Comparison of ENCODE assay signal across 15 cellular contexts in the genomic region with DNA sequence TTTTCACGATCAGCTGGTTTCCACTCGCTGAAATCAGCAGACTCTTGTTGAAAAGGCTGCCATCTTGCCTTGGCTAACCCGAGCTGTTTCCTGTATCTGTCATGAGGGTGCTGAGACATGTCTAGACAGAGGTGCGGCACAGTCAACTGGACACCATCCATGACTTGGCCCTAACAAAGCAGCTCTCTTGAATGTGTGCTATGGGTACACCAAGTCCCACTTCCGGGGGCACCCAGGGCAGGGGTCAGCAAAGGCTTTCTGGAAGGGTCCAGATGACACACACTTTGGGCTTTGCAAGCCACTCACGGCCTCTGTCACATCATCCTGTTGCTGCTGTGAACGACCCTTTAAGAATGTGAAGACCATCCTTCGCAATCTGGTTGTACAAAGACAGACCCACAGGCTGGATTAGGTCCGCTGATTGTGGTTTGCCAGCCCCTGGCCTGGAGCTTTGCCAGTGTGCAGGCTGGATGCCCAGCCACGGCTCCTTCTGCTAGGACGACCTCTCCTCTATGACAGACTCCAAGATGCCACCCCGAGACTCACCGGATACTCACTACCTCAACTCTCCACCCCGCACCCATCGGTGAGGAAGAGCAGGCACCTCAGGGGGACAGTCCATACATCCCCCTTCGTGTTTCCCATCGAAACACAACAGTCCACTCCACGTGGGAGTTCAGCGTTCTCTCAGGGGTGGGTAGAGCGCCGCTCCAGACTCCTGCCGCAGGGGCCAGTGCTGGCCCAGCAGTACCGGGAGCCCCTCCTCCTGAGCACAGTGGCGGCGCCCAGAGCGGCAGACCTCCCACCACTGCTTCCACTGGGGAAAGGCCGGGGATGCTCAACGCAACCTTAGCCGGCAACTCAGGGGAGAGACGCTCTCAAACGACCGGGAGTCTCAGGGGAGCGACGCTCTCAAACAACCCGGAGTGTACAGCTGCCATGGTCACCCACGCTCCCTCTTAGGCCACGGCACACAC.
DNase-seq lines count a peak whose midpoint lies in the region; ATAC-seq and TF ChIP-seq lines count a peak whose summit lies in the region.
"Had no signal": no experiment of that assay in that cellular context is flagged by ENCODE, and none has a peak within 500 bp of the region (broad histone marks: within the 10 kb centered on the region; RNA-seq: fewer than 3 reads in every experiment).

No MANE protein-coding gene starts in this region.

- H3K79me2 ChIP-seq in GM23338 (replicated peaks; ENCODE audit: insufficient read depth) (peaks cover 98% of the 10 kb centered on the region), mammary epithelial cell (ENCODE audit: insufficient read depth, low read length) (peaks cover 94% of the 10 kb centered on the region)

- H3K4me3 ChIP-seq in GM23338 (no peak overlapping the region), mammary epithelial cell (replicated peaks in 1 of 3; ENCODE audit: insufficient read depth in 1 of 3, low read depth in 2 of 3, low read length in 3 of 3) (no peak overlapping the region), WERI-Rb-1 (ENCODE audit: low read depth, low read length) (no peak overlapping the region)
- H3K4me3 ChIP-seq: lung had no signal

- H4K20me1 ChIP-seq in GM23338 (replicated peaks; ENCODE audit: insufficient read depth): peaks cover 51% of the 10 kb centered on the region
- no peaks in the 10 kb centered on the region for H4K20me1 ChIP-seq in mammary epithelial cell (ENCODE audit: insufficient read depth, low read length)

- no peaks in the 10 kb centered on the region for H3K9me3 Mint-ChIP-seq in T-helper 1 cell treated with Interleukin-12 subunit alpha and Interleukin-12 subunit beta and Interleukin-4 antibody, amounts not matched to agents 30 μg/mL and 1 μg/mL, for 36 hours
- no peaks in the 10 kb centered on the region; the same call in 2 of the 3 replicates for H3K9me3 Mint-ChIP-seq in GM23338
- H3K9me3 Mint-ChIP-seq in neural crest cell: no peaks in the 10 kb centered on the region

- WGBS in mammary epithelial cell (ENCODE audit: low coverage, missing lambda C conversion rate): 79% methylated on average over 31 of the region's 37 CpGs

- dilution Hi-C loops in mammary epithelial cell (cut with HindIII; ENCODE audit: low sequenced_read_pairs): no loop called here

- H3K36me3 ChIP-seq in GM23338 (ENCODE audit: insufficient read depth) (no peaks in the 10 kb centered on the region), mammary epithelial cell (ENCODE audit: insufficient read depth, low read length) (no peaks in the 10 kb centered on the region), WERI-Rb-1 (no peaks in the 10 kb centered on the region)

- intact Hi-C loops in mammary epithelial cell (cut with micrococcal nuclease): no loop called here

- H3F3A ChIP-seq in GM23338 (replicated peaks; ENCODE audit: low read depth): no peaks in the 10 kb centered on the region; the same call in none of the 2 replicates

- H3K4me1 Mint-ChIP-seq in T-helper 1 cell treated with Interleukin-12 subunit alpha and Interleukin-12 subunit beta and Interleukin-4 antibody, amounts not matched to agents 30 μg/mL and 1 μg/mL, for 36 hours (ENCODE audit: low read depth): peaks cover 63% of the 10 kb centered on the region
- H3K4me1 Mint-ChIP-seq in GM23338 (peaks cover 79% of the 10 kb centered on the region), neural crest cell (peaks cover 55% of the 10 kb centered on the region)

- H3K9ac ChIP-seq in mammary epithelial cell (ENCODE audit: insufficient read depth, low read length): no peak overlapping the region

- no peaks in the 10 kb centered on the region for H3K27me3 ChIP-seq in GM23338 (ENCODE audit: insufficient read depth)
- H3K27me3 ChIP-seq in mammary epithelial cell (ENCODE audit: insufficient read depth, low read length): no peaks in the 10 kb centered on the region
- no peaks in the 10 kb centered on the region for H3K27me3 ChIP-seq in WERI-Rb-1 (ENCODE audit: insufficient read depth, low read depth, severe bottlenecking)

- no TSS peak for BruUV-seq in mammary epithelial cell (replicated peaks; lab: Mats Ljungman, UMichigan)

- H3K36me3 Mint-ChIP-seq in T-helper 1 cell treated with Interleukin-12 subunit alpha and Interleukin-12 subunit beta and Interleukin-4 antibody, amounts not matched to agents 30 μg/mL and 1 μg/mL, for 36 hours (ENCODE audit: low read depth): peaks cover 6% of the 10 kb centered on the region
- peaks cover 7% of the 10 kb centered on the region for H3K36me3 Mint-ChIP-seq in GM23338 (ENCODE audit: low read depth)
- no peaks in the 10 kb centered on the region for H3K36me3 Mint-ChIP-seq in neural crest cell (ENCODE audit: low read depth)

- H3K4me2 ChIP-seq in GM23338: no peak overlapping the region
- no peak overlapping the region for H3K4me2 ChIP-seq in mammary epithelial cell (ENCODE audit: insufficient read depth, low read depth, low read length)

- H2AFZ ChIP-seq in GM23338 (no peak overlapping the region), mammary epithelial cell (ENCODE audit: low read depth, low read length) (no peak overlapping the region)

- H3K27ac Mint-ChIP-seq in T-helper 1 cell treated with Interleukin-12 subunit alpha and Interleukin-12 subunit beta and Interleukin-4 antibody, amounts not matched to agents 30 μg/mL and 1 μg/mL, for 36 hours: peak overlapping the region; percentile 20
- H3K27ac Mint-ChIP-seq in GM23338 (no peak overlapping the region), neural crest cell (ENCODE audit: unreplicated experiment) (peak overlapping the region; percentile 43)

- no peaks in the 10 kb centered on the region for H3K9me2 ChIP-seq in GM23338 (ENCODE audit: insufficient read depth)

- DNase-seq in T-helper 1 cell (no peak), GM23338 (ENCODE audit: low spot score) (no peak), mammary epithelial cell (peak; percentile 66), neural crest cell (ENCODE audit: low read depth, low spot score) (no peak), NCI-H226 (no peak), WERI-Rb-1 (no peak)
- DNase-seq: activated CD4-positive, CD25-positive, alpha-beta regulatory T cell treated with anti-CD3 and anti-CD28 coated beads, Interleukin-2, amount 50 U/mL, for 72 hours; activated effector memory CD4-positive, alpha-beta T cell treated with Interleukin-2 at 50 U/mL for 16 hours; erythroblast; Kasumi-1; NCI-H2081 treated with DMSO at 0.1 percent for 48 hours; stimulated activated CD8-positive, alpha-beta memory T cell treated with anti-CD3 and anti-CD28 coated beads, Interleukin-4, amount 100 ng/mL, for 48 hours had no signal

- in situ Hi-C loops in mammary epithelial cell (cut with MboI; ENCODE audit: low sequenced_read_pairs in 2 of 2): no loop called here

- H3K4me1 ChIP-seq in GM23338 (ENCODE audit: insufficient read depth) (peaks cover 64% of the 10 kb centered on the region), mammary epithelial cell (ENCODE audit: insufficient read depth, low read length) (peaks cover 67% of the 10 kb centered on the region)

- H3K4me3 Mint-ChIP-seq in T-helper 1 cell treated with Interleukin-12 subunit alpha and Interleukin-12 subunit beta and Interleukin-4 antibody, amounts not matched to agents 30 μg/mL and 1 μg/mL, for 36 hours: no peak overlapping the region
- H3K4me3 Mint-ChIP-seq in GM23338: no peak overlapping the region; the same call in 2 of the 3 replicates
- H3K4me3 Mint-ChIP-seq in neural crest cell: no peak overlapping the region

- CTCF ChIA-PET in mammary epithelial cell (lab: Charles Lee; ENCODE audit: low non-redundant PET): no interaction called here

- no peak for TF ChIP-seq CTCF in GM23338 (conservative IDR thresholded peaks at IDR 0.05; ENCODE audit: low read depth in 2 of 2)
- TF ChIP-seq CTCF in mammary epithelial cell (conservative IDR thresholded peaks at IDR 0.05 in 1 of 2, IDR thresholded peaks at IDR 0.05 in 1 of 2; ENCODE audit: extremely low read depth in 1 of 2, insufficient read depth in 1 of 2, low read depth in 1 of 2, low read length in 2 of 2): no peak
- TF ChIP-seq CTCF in neural crest cell (conservative IDR thresholded peaks at IDR 0.05): no peak
- TF ChIP-seq CTCF in WERI-Rb-1 (IDR thresholded peaks at IDR 0.05; ENCODE audit: low read depth, low read length): no peak

- ATAC-seq in GM23338: no peak
- ATAC-seq in HG03457 (IDR thresholded peaks at IDR 0.05; ENCODE audit: unreplicated experiment): no peak

- H3K9me3 ChIP-seq in mammary epithelial cell (replicated peaks; ENCODE audit: insufficient read depth, low read length): no peaks in the 10 kb centered on the region
- H3K9me3 ChIP-seq in WERI-Rb-1 (ENCODE audit: severe bottlenecking): no peaks in the 10 kb centered on the region

- H3K27me3 Mint-ChIP-seq in T-helper 1 cell treated with Interleukin-12 subunit alpha and Interleukin-12 subunit beta and Interleukin-4 antibody, amounts not matched to agents 30 μg/mL and 1 μg/mL, for 36 hours (ENCODE audit: low read depth): no peaks in the 10 kb centered on the region
- H3K27me3 Mint-ChIP-seq in GM23338 (ENCODE audit: insufficient read depth, low read depth, poor library complexity): peaks cover 36% of the 10 kb centered on the region
- H3K27me3 Mint-ChIP-seq in neural crest cell (ENCODE audit: low read depth): no peaks in the 10 kb centered on the region

- H3K27ac ChIP-seq in GM23338 (ENCODE audit: low read depth) (peak overlapping the region; percentile 63; the same call in 1 of the 2 replicates), mammary epithelial cell (ENCODE audit: insufficient read depth, low read depth, low read length) (peak overlapping the region; percentile 36), WERI-Rb-1 (no peak overlapping the region)

TF ChIP-seq in GM23338, 12 proteins besides CTCF, POLR2A, EP300 and RAD21 (continues in another document):
- TF ChIP-seq POLR2AphosphoS5 (IDR thresholded peaks at IDR 0.05; ENCODE audit: low read depth): no peak
